11 cellular contexts compared by ENCODE assay signal in the genomic region with DNA sequence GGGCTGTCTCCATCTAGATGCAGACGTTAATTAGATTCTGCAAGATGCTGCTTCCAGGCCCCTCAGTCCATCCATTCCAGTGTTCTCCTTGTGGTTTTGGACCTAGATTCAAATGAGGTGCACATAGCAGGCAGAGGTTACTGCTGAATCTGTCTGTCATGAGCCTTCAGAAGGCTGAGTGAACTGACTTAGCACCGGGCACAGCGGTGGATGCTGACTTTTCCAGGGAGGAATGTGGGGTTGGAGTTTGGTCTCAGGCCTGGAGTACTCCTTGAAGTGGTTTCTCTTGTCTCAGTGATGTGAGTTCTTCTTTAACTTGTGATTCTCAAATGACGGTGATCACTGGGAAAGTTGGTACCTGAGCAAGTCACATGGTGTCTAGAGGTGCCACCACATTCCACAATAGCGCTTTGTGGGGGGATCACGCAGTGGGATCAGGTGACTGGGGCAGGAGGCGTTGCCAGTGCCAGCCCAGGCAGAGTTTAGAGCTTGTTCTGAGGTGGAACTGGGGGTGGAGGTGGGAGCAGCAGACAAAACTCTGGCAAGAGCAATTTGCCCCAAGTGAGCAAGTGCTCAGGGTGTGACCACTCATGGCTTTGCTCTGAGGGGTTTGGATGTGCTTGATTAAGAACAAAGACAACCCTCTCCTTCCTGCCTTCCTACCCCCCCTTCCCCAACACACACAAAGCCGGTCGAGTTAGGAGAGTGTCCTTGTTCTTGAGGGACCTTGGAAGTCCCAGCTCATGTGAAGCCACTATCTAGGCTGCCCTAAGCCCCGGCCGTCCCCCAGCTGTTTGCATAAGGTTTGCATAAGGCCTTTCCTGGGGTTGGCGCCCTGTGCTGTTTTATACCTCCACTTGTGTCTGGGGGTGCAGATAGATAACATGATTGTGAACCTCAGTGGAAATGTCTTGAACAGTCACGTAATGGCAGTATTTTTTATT. TPM values are rescaled to one million over a fixed set of nuclear protein-coding genes. Genes with fewer than 3 reads are reported as not detected.
A peak's percentile ranks its signal among the peaks of the same experiment; 100 is the strongest.
DNase-seq lines count a peak whose midpoint lies in the region; ATAC-seq and TF ChIP-seq lines count a peak whose summit lies in the region.
"Had no signal": no experiment of that assay in that cellular context is flagged by ENCODE, and none has a peak within 500 bp of the region (broad histone marks: within the 10 kb centered on the region; RNA-seq: fewer than 3 reads in every experiment).

No MANE protein-coding gene starts in this region.

- no peak overlapping the region for H3K4me3 ChIP-seq in heart right ventricle
- no peak overlapping the region for H3K4me3 ChIP-seq in Panc1 (ENCODE audit: low read depth in 2 of 2, low read length in 2 of 2)
- H3K4me3 ChIP-seq in choroid plexus epithelial cell (ENCODE audit: low read depth, low read length): no peak overlapping the region
- no peak overlapping the region for H3K4me3 ChIP-seq in stomach

- no peak for TF ChIP-seq EP300 in stomach (IDR thresholded peaks at IDR 0.05)

- DNase-seq in heart right ventricle: no peak
- no peak for DNase-seq in cardiac septum (ENCODE audit: low spot score)
- DNase-seq in Panc1 (ENCODE audit: low read depth, low spot score): no peak
- peak; percentile 43 for DNase-seq in choroid plexus epithelial cell (ENCODE audit: low read depth)
- peak; percentile 55 for DNase-seq in stomach
- DNase-seq in mesenteric fat pad (ENCODE audit: low spot score): no peak
- no peak for DNase-seq in DMS 273 treated with DMSO at 0.1 percent for 48 hours (lab: John Stamatoyannopoulos, UW)
- no peak for DNase-seq in pons (ENCODE audit: low spot score)
- DNase-seq: AML-193; NCI-H446 treated with DMSO at 0.1 percent for 48 hours; stimulated activated CD4-positive, alpha-beta T cell treated with anti-CD3 and anti-CD28 coated beads, Interleukin-12 subunit alpha, Interleukin-12 subunit beta, amount 100 ng/mL, for 4 hours had no signal

- no peak for TF ChIP-seq POLR2A in stomach (IDR thresholded peaks at IDR 0.05)

- peaks cover 34 to 99% (median 85%) of the 10 kb centered on the region in 9 donors for H3K4me1 ChIP-seq in heart right ventricle
- H3K4me1 ChIP-seq in Panc1 (ENCODE audit: control insufficient read depth, insufficient read depth, low read length): peaks cover 70% of the 10 kb centered on the region
- H3K4me1 ChIP-seq in stomach: peaks cover 71 to 100% (median 94%) of the 10 kb centered on the region in 4 donors

- TF ChIP-seq CTCF in heart right ventricle (IDR thresholded peaks at IDR 0.05) (no peak), Panc1 (IDR thresholded peaks at IDR 0.05) (no peak), choroid plexus epithelial cell (conservative IDR thresholded peaks at IDR 0.05; ENCODE audit: low read depth, low read length) (no peak), stomach (IDR thresholded peaks at IDR 0.05) (no peak)

- no peaks in the 10 kb centered on the region for H3K9me3 ChIP-seq in heart right ventricle
- H3K9me3 ChIP-seq in Panc1 (ENCODE audit: control insufficient read depth, insufficient read depth, low read depth, low read length): no peaks in the 10 kb centered on the region
- no peaks in the 10 kb centered on the region for H3K9me3 ChIP-seq in stomach

- intact Hi-C loops in heart right ventricle (cut with DNase I) (no loop called here), cardiac septum (cut with DNase I) (no loop called here), Panc1 (cut with micrococcal nuclease; ENCODE audit: unreplicated experiment) (no loop called here), stomach (cut with DNase I; ENCODE audit: low total_unique reads) (no loop called here)

- CTCF ChIA-PET in Panc1 (lab: Charles Lee): no interaction called here

- in situ Hi-C loops in Panc1 (cut with HindIII; ENCODE audit: low pct_unique_long_range_greater_than_20kb, low sequenced_read_pairs): no loop called here

- H3K36me3 ChIP-seq in heart right ventricle: peaks cover 0 to 78% (median 0%) of the 10 kb centered on the region in 9 donors
- H3K36me3 ChIP-seq in Panc1 (ENCODE audit: control insufficient read depth, insufficient read depth, low read length): no peaks in the 10 kb centered on the region; the same call in 1 of the 2 replicates
- H3K36me3 ChIP-seq in stomach: peaks cover 17 to 88% (median 82%) of the 10 kb centered on the region in 4 donors

- POLR2A ChIA-PET in Panc1 (lab: Charles Lee): interaction anchor here (0.7 kb wide), 1 partner anchor 18 kb away, joined by 7 read pairs; no protein-coding TSS in a partner anchor

- peak overlapping the region in 7 of 10 donors; percentile 54 to 95 (median 83) for H3K27ac ChIP-seq in heart right ventricle
- peak overlapping the region; percentile 86 for H3K27ac ChIP-seq in Panc1 (ENCODE audit: low read length)
- H3K27ac ChIP-seq in stomach: peak overlapping the region in 4 of 5 donors; percentile 67 to 87 (median 76)

- H3K27me3 ChIP-seq in heart right ventricle: no peaks in the 10 kb centered on the region
- no peaks in the 10 kb centered on the region for H3K27me3 ChIP-seq in Panc1 (ENCODE audit: control insufficient read depth, insufficient read depth, low read length)
- H3K27me3 ChIP-seq in stomach: no peaks in the 10 kb centered on the region

- WGBS in heart right ventricle, 2 donors: 67 to 72% methylated on average over 13 of the region's 13 CpGs
- 58 to 71% (median 67%) methylated on average over 13 of the region's 13 CpGs for WGBS in stomach, 5 donors

- ATAC-seq in heart right ventricle (no peak), Panc1 (no peak)

- BruUV-seq in Panc1 (replicated peaks; lab: Mats Ljungman, UMichigan): no TSS peak

RNA-seq across cellular contexts. Expression of a gene that starts 25.1 kb away (rescaled TPM):
- total RNA-seq in heart right ventricle (10 to 100 TPM; 17.9 to 38.5 (median 25.2) TPM), cardiac septum (25.7 TPM), Panc1 (2021; ENCODE audit: unreplicated experiment) (80.0 TPM), stomach (100 to 1,000 TPM in 1 of 5 donors, 10 to 100 TPM in 4; 16.7 to 109 (median 47.3) TPM), mesenteric fat pad (31.6 TPM)
- polyA plus RNA-seq in heart right ventricle (1 to 10 TPM; 5.4 to 7.9 TPM), stomach (10 to 100 TPM in 1 of 3 donors, 1 to 10 TPM in 2; 6.2 to 13.0 (median 6.6) TPM)
- polyA plus RNA-seq in Panc1 (2012; ENCODE audit: insufficient read length): 40.4 TPM

Comparison
In these comparisons a context has a peak if more than half of its experiments do, and no peak if none do; other contexts are left out.
1. DNase-seq: peak in choroid plexus epithelial cell (single experiment) and stomach (single experiment); none in heart right ventricle (0 of 2), cardiac septum (single experiment), Panc1 (single experiment), mesenteric fat pad (single experiment), DMS 273 treated with DMSO at 0.1 percent for 48 hours (single experiment) and pons (single experiment).
2. Peak in every context shown above with its lines, with median percentiles within 50 percentile points of each other: H3K27ac ChIP-seq.